In the genomic region with DNA sequence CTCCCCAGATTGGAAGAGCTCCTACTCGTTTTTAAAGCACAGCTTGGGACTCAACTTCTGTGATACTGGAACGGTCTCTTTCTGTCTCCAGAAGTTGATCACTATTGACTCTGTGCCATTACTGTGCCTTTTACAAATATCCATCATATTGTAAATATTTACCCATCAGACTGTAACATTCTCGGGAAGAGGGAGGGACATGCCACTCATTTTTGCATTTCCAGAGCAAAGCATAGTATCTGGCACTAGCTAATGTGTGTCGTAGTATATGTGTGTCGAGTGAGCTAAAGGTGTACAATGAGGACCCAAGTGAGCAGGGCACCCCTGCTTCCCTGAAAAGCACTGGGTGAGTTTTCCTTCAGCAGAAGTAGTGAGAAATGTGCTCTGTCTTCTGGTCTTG, we compare ENCODE assay signal across 29 cellular contexts. TPM values are rescaled to one million over a fixed set of nuclear protein-coding genes. Genes with fewer than 3 reads are reported as not detected.
"Had no signal": no experiment of that assay in that cellular context is flagged by ENCODE, and none has a peak within 500 bp of the region (broad histone marks: within the 10 kb centered on the region; RNA-seq: fewer than 3 reads in every experiment).

No MANE protein-coding gene starts in this region.

- H3K9ac ChIP-seq: parathyroid adenoma had no signal

- H3K36me3 Mint-ChIP-seq: activated CD8-positive, alpha-beta memory T cell treated with anti-CD3 and anti-CD28 coated beads, Interleukin-2, amount 10 ng/mL, durations not matched to agents 7 days and 5 days; stimulated activated effector memory CD8-positive, alpha-beta T cell treated with anti-CD3 and anti-CD28 coated beads, Interleukin-12 subunit alpha, Interleukin-12 subunit beta, amount 100 ng/mL, for 72 hours had no signal

- H3K4me3 Mint-ChIP-seq: activated CD4-positive, alpha-beta T cell treated with anti-CD3 and anti-CD28 coated beads, Interleukin-2, amount 10 ng/mL, durations not matched to agents 24 days and 14 days; activated CD8-positive, alpha-beta memory T cell treated with anti-CD3 and anti-CD28 coated beads, Interleukin-2, amount 10 ng/mL, durations not matched to agents 7 days and 5 days; activated CD8-positive, alpha-beta T cell treated with anti-CD3 and anti-CD28 coated beads for 36 hours; activated naive CD8-positive, alpha-beta T cell treated with anti-CD3 and anti-CD28 coated beads, Interleukin-2, amount 50 U/mL, for 24 hours; nephron progenitor cell; stimulated activated effector memory CD8-positive, alpha-beta T cell treated with anti-CD3 and anti-CD28 coated beads, Interleukin-12 subunit alpha, Interleukin-12 subunit beta, amount 100 ng/mL, for 72 hours; stimulated activated naive CD8-positive, alpha-beta T cell treated with anti-CD3 and anti-CD28 coated beads, Interleukin-15, amount 100 ng/mL, for 72 hours; T-helper 17 cell had no signal

- H3K27me3 Mint-ChIP-seq: activated naive CD8-positive, alpha-beta T cell treated with anti-CD3 and anti-CD28 coated beads, Interleukin-2, amount 50 U/mL, for 24 hours; stimulated activated naive CD8-positive, alpha-beta T cell treated with anti-CD3 and anti-CD28 coated beads, Interleukin-15, amount 100 ng/mL, for 72 hours had no signal

- DNase-seq: activated CD4-positive, alpha-beta T cell treated with anti-CD3 and anti-CD28 coated beads, Interleukin-2, amount 10 ng/mL, durations not matched to agents 24 days and 14 days; activated CD8-positive, alpha-beta memory T cell treated with anti-CD3 and anti-CD28 coated beads, Interleukin-2, amount 10 ng/mL, durations not matched to agents 7 days and 5 days; activated CD8-positive, alpha-beta T cell treated with anti-CD3 and anti-CD28 coated beads for 36 hours; activated effector memory CD4-positive, alpha-beta T cell treated with anti-CD3 and anti-CD28 coated beads, Interleukin-2, amount 50 U/mL, for 16 hours; activated naive CD4-positive, alpha-beta T cell treated with anti-CD3 and anti-CD28 coated beads, Interleukin-2, amount 50 U/mL, for 16 hours; activated naive CD8-positive, alpha-beta T cell treated with anti-CD3 and anti-CD28 coated beads, Interleukin-2, amount 50 U/mL, for 24 hours; activated T-cell treated with anti-CD3 and anti-CD28 coated beads for 4 hours; anterior cingulate cortex; body of pancreas; dermis blood vessel endothelial cell; effector CD8-positive, alpha-beta T cell; erythroblast; foreskin fibroblast; kidney glomerular epithelial cell; left ventricle myocardium superior; mammary epithelial cell; nephron progenitor cell; small intestine; stimulated activated CD4-positive, alpha-beta T cell treated with anti-CD3 and anti-CD28 coated beads, Interleukin-2, amount 100 ng/mL, for 24 hours; stimulated activated naive CD8-positive, alpha-beta T cell treated with anti-CD3 and anti-CD28 coated beads, Interleukin-15, amount 100 ng/mL, for 72 hours; T-helper 17 cell; tibial artery; uterus had no signal

- H3K27ac ChIP-seq: body of pancreas, parathyroid adenoma, tibial artery, uterus had no signal

- H3K4me3 ChIP-seq: body of pancreas, tibial artery, uterus had no signal

- H3K4me1 Mint-ChIP-seq: activated CD4-positive, alpha-beta T cell treated with anti-CD3 and anti-CD28 coated beads, Interleukin-2, amount 10 ng/mL, durations not matched to agents 24 days and 14 days; stimulated activated effector memory CD8-positive, alpha-beta T cell treated with anti-CD3 and anti-CD28 coated beads, Interleukin-12 subunit alpha, Interleukin-12 subunit beta, amount 100 ng/mL, for 72 hours; stimulated activated naive CD8-positive, alpha-beta T cell treated with anti-CD3 and anti-CD28 coated beads, Interleukin-15, amount 100 ng/mL, for 72 hours had no signal

- H3K27ac Mint-ChIP-seq: activated CD4-positive, alpha-beta T cell treated with anti-CD3 and anti-CD28 coated beads, Interleukin-2, amount 10 ng/mL, durations not matched to agents 24 days and 14 days; activated CD8-positive, alpha-beta memory T cell treated with anti-CD3 and anti-CD28 coated beads, Interleukin-2, amount 10 ng/mL, durations not matched to agents 7 days and 5 days; activated CD8-positive, alpha-beta T cell treated with anti-CD3 and anti-CD28 coated beads for 36 hours; activated naive CD8-positive, alpha-beta T cell treated with anti-CD3 and anti-CD28 coated beads, Interleukin-2, amount 50 U/mL, for 24 hours; nephron progenitor cell; stimulated activated effector memory CD8-positive, alpha-beta T cell treated with anti-CD3 and anti-CD28 coated beads, Interleukin-12 subunit alpha, Interleukin-12 subunit beta, amount 100 ng/mL, for 72 hours; stimulated activated naive CD8-positive, alpha-beta T cell treated with anti-CD3 and anti-CD28 coated beads, Interleukin-15, amount 100 ng/mL, for 72 hours; T-helper 17 cell had no signal

- H3K9me3 ChIP-seq: body of pancreas, tibial artery, uterus had no signal

- H3K4me1 ChIP-seq: body of pancreas, parathyroid adenoma, tibial artery, uterus had no signal

- H3K27me3 ChIP-seq: body of pancreas, tibial artery, uterus had no signal

- ATAC-seq: activated CD4-positive, CD25-positive, alpha-beta regulatory T cell treated with anti-CD3 and anti-CD28 coated beads, Interleukin-2, amount 50 U/mL, for 24 hours; activated CD8-positive, alpha-beta memory T cell treated with anti-CD3 and anti-CD28 coated beads, Interleukin-2, amount 10 ng/mL, durations not matched to agents 7 days and 5 days; activated CD8-positive, alpha-beta T cell treated with anti-CD3 and anti-CD28 coated beads for 36 hours; activated naive CD8-positive, alpha-beta T cell treated with anti-CD3 and anti-CD28 coated beads, Interleukin-2, amount 50 U/mL, for 24 hours; body of pancreas; left ventricle myocardium superior; sciatic nerve; stimulated activated effector memory CD8-positive, alpha-beta T cell treated with anti-CD3 and anti-CD28 coated beads, Interleukin-12 subunit alpha, Interleukin-12 subunit beta, amount 100 ng/mL, for 72 hours; stimulated activated naive CD8-positive, alpha-beta T cell treated with anti-CD3 and anti-CD28 coated beads, Interleukin-15, amount 100 ng/mL, for 72 hours; T-helper 17 cell had no signal

- H3K36me3 ChIP-seq: tibial artery, uterus had no signal

- H3K9me3 Mint-ChIP-seq: activated CD4-positive, alpha-beta T cell treated with anti-CD3 and anti-CD28 coated beads, Interleukin-2, amount 10 ng/mL, durations not matched to agents 24 days and 14 days; activated CD8-positive, alpha-beta T cell treated with anti-CD3 and anti-CD28 coated beads for 36 hours; activated naive CD8-positive, alpha-beta T cell treated with anti-CD3 and anti-CD28 coated beads, Interleukin-2, amount 50 U/mL, for 24 hours; nephron progenitor cell; stimulated activated effector memory CD8-positive, alpha-beta T cell treated with anti-CD3 and anti-CD28 coated beads, Interleukin-12 subunit alpha, Interleukin-12 subunit beta, amount 100 ng/mL, for 72 hours; stimulated activated naive CD8-positive, alpha-beta T cell treated with anti-CD3 and anti-CD28 coated beads, Interleukin-15, amount 100 ng/mL, for 72 hours had no signal

- H2AFZ ChIP-seq: parathyroid adenoma had no signal

- H3K79me2 ChIP-seq: parathyroid adenoma had no signal

RNA-seq across cellular contexts. Expression of gene GSG1, which starts 24.0 kb away (rescaled TPM):
- total RNA-seq: activated CD4-positive, alpha-beta T cell treated with anti-CD3 and anti-CD28 coated beads, Interleukin-2, amount 10 ng/mL, durations not matched to agents 24 days and 14 days; activated CD8-positive, alpha-beta memory T cell treated with anti-CD3 and anti-CD28 coated beads, Interleukin-2, amount 10 ng/mL, durations not matched to agents 7 days and 5 days; activated CD8-positive, alpha-beta T cell treated with anti-CD3 and anti-CD28 coated beads for 36 hours; cardiac septum; dermis blood vessel endothelial cell; glomerular endothelial cell; left ventricle myocardium superior; mammary epithelial cell; sciatic nerve; T-helper 17 cell; uterus had no signal
